Comparison of ENCODE assay signal across 9 cellular contexts in genomic region chr5:139394123-139394653, GRCh38. TPM values are rescaled to one million over a fixed set of nuclear protein-coding genes. Genes with fewer than 3 reads are reported as not detected.
A peak's percentile ranks its signal among the peaks of the same experiment; 100 is the strongest.
DNase-seq lines count a peak whose midpoint lies in the region; ATAC-seq and TF ChIP-seq lines count a peak whose summit lies in the region.
"Had no signal": no experiment of that assay in that cellular context is flagged by ENCODE, and none has a peak within 500 bp of the region (broad histone marks: within the 10 kb centered on the region; RNA-seq: fewer than 3 reads in every experiment).

No MANE protein-coding gene starts in this region.

- WGBS in SK-N-SH (ENCODE audit: low lambda C conversion rate) = 17% methylated on average over 9 of the region's 62 CpGs
- WGBS in mesenchymal stem cell = 3% methylated on average over 43 of the region's 62 CpGs
- 24% methylated on average over 28 of the region's 62 CpGs; no CpG with 5 or more reads in 1 of the 2 donors for WGBS in upper lobe of left lung, 2 donors

- no peak overlapping the region for H3K4ac ChIP-seq in mesenchymal stem cell (ENCODE audit: low read depth in 1 of 2, low read length in 2 of 2)

- H3K36me3 ChIP-seq in SK-N-SH (replicated peaks in 1 of 2; ENCODE audit: control insufficient read depth in 1 of 2, insufficient read depth in 2 of 2, low read length in 1 of 2) (no peaks in the 10 kb centered on the region), mesenchymal stem cell (ENCODE audit: control insufficient read depth in 1 of 2, insufficient read depth in 2 of 2, low read depth in 1 of 2, low read length in 2 of 2) (peaks cover 0 to 3% of the 10 kb centered on the region in 2 experiments), upper lobe of left lung (no peaks in the 10 kb centered on the region)

- in situ Hi-C loops in KBM-7 (cut with MboI; ENCODE audit: low pct_unique_long_range_greater_than_20kb, low sequenced_read_pairs) = no loop called here

- H3K79me1 ChIP-seq in mesenchymal stem cell (replicated peaks; ENCODE audit: low read length, poor library complexity, severe bottlenecking) = no peaks in the 10 kb centered on the region

- TF ChIP-seq POLR2A in upper lobe of left lung (IDR thresholded peaks at IDR 0.05) = no peak

- H3K4me2 ChIP-seq in SK-N-SH = peak overlapping the region; percentile 37; the same call in 1 of the 2 replicates
- peak overlapping the region; percentile 27 for H3K4me2 ChIP-seq in mesenchymal stem cell (ENCODE audit: low read length, poor library complexity, severe bottlenecking)

- H3K9me2 ChIP-seq in SK-N-SH = no peaks in the 10 kb centered on the region

- peak overlapping the region; percentile 47 for H4K91ac ChIP-seq in mesenchymal stem cell (ENCODE audit: low read length)

- H2AFZ ChIP-seq in SK-N-SH (ENCODE audit: low read depth) = no peak overlapping the region
- no peak overlapping the region for H2AFZ ChIP-seq in mesenchymal stem cell (ENCODE audit: low read depth, low read length)

- H3K4me3 ChIP-seq in SK-N-SH (ENCODE audit: low read depth in 2 of 2, low read length in 1 of 2) (peak overlapping the region in 1 of 2 experiments; percentile 23; a peak in 2 of 4 replicates), coronary artery (peak overlapping the region; percentile 75), mesenchymal stem cell (ENCODE audit: insufficient read depth in 1 of 2, low read depth in 1 of 2, low read length in 2 of 2) (peak overlapping the region; percentile 30 to 65), upper lobe of left lung (peak overlapping the region; percentile 25 to 65 (median 54))

- CTCF ChIA-PET in SK-N-SH (lab: Yijun Ruan, JAX) = interaction anchor here (0.8 to 6.3 kb wide), 9 partner anchors 8 to 122 kb away, joined by 3 to 29 read pairs (median 3); partner anchors contain the start of genes MATR3 and SPATA24

- H2BK12ac ChIP-seq in mesenchymal stem cell (ENCODE audit: low read length in 2 of 2) = no peak overlapping the region

- POLR2A ChIA-PET in SK-N-SH (lab: Yijun Ruan, JAX) = interaction anchor here (1.2 kb wide), 1 partner anchor 10 kb away, joined by 3 read pairs; the partner anchor contains the start of gene SPATA24

- no peaks in the 10 kb centered on the region for H4K20me1 ChIP-seq in SK-N-SH (ENCODE audit: insufficient read depth)

- peak in 1 of 2 donors; percentile 37 for ATAC-seq in upper lobe of left lung (ENCODE audit: low FRiP score in 2 of 2)
- ATAC-seq in GM18907 (IDR thresholded peaks at IDR 0.05; ENCODE audit: unreplicated experiment) = no peak

- H3K4me1 ChIP-seq in SK-N-SH (ENCODE audit: control insufficient read depth in 1 of 2, insufficient read depth in 2 of 2, low read depth in 1 of 2, low read length in 1 of 2) (peaks cover 0 to 3% of the 10 kb centered on the region in 2 experiments; a peak in 1 of 4 replicates), mesenchymal stem cell (ENCODE audit: control insufficient read depth, insufficient read depth, low read depth, low read length) (peaks cover 32% of the 10 kb centered on the region), upper lobe of left lung (peaks cover 14 to 43% (median 35%) of the 10 kb centered on the region in 4 donors)

- H3K79me2 ChIP-seq in SK-N-SH (ENCODE audit: insufficient read depth) = no peaks in the 10 kb centered on the region

- H2BK15ac ChIP-seq in mesenchymal stem cell (ENCODE audit: low read depth, poor library complexity, severe bottlenecking) = peak overlapping the region; percentile 91

- no peak overlapping the region for H2BK120ac ChIP-seq in mesenchymal stem cell (ENCODE audit: low read depth, low read length)

- peak overlapping the region in 1 of 2 experiments; percentile 30 for H3K18ac ChIP-seq in mesenchymal stem cell (ENCODE audit: low read depth in 1 of 2, low read length in 2 of 2)

- peaks cover 12% of the 10 kb centered on the region; the same call in 1 of the 2 replicates for H3K27me3 ChIP-seq in SK-N-SH (ENCODE audit: insufficient read depth)
- peaks cover 18 to 29% of the 10 kb centered on the region in 2 experiments for H3K27me3 ChIP-seq in mesenchymal stem cell (ENCODE audit: control insufficient read depth in 1 of 2, insufficient read depth in 1 of 2, low read length in 2 of 2)
- peaks cover 0 to 31% (median 18%) of the 10 kb centered on the region in 4 donors for H3K27me3 ChIP-seq in upper lobe of left lung

- TF ChIP-seq EP300 in SK-N-SH (IDR thresholded peaks at IDR 0.05; ENCODE audit: borderline replicate concordance in 1 of 2, low read depth in 1 of 2, low read length in 1 of 2) = no peak
- TF ChIP-seq EP300 in upper lobe of left lung (IDR thresholded peaks at IDR 0.05) = no peak

- no peak overlapping the region for H2BK5ac ChIP-seq in mesenchymal stem cell (ENCODE audit: low read depth, low read length, poor library complexity, severe bottlenecking)

- H3F3A ChIP-seq in SK-N-SH (replicated peaks; ENCODE audit: insufficient read depth) = no peaks in the 10 kb centered on the region

- no peak overlapping the region for H3K14ac ChIP-seq in mesenchymal stem cell (ENCODE audit: low read length in 2 of 2)

- TF ChIP-seq CTCF in SK-N-SH (IDR thresholded peaks at IDR 0.05) (peak; percentile 46), coronary artery (IDR thresholded peaks at IDR 0.05) (peak; percentile 20), upper lobe of left lung (IDR thresholded peaks at IDR 0.05) (peak in 4 of 6 experiments; percentile 22 to 63 (median 54))

- no peak for TF ChIP-seq RAD21 in SK-N-SH (IDR thresholded peaks at IDR 0.05; ENCODE audit: low read length)

- H3K9ac ChIP-seq in SK-N-SH (no peak overlapping the region), mesenchymal stem cell (ENCODE audit: low read length) (peak overlapping the region; percentile 65)

- peak; percentile 85 for DNase-seq in DMS 273 (lab: John Stamatoyannopoulos, UW; ENCODE audit: unreplicated experiment)
- DNase-seq in DMS 273 treated with DMSO at 0.1 percent for 48 hours (lab: John Stamatoyannopoulos, UW) = no peak
- DNase-seq in SK-N-SH = peak; percentile 83
- DNase-seq in coronary artery (ENCODE audit: low spot score) = no peak
- peak; percentile 64 for DNase-seq in mesenchymal stem cell
- peak in 1 of 2 donors; percentile 91 for DNase-seq in upper lobe of left lung
- DNase-seq in KBM-7 = no peak

- H2AK5ac ChIP-seq in mesenchymal stem cell (ENCODE audit: low read length, severe bottlenecking) = no peak overlapping the region

- H3K27ac ChIP-seq in SK-N-SH (ENCODE audit: low read depth in 2 of 2, low read length in 1 of 2) (no peak overlapping the region), coronary artery (peak overlapping the region; percentile 40 to 86), mesenchymal stem cell (ENCODE audit: low read length, poor library complexity, severe bottlenecking) (no peak overlapping the region), upper lobe of left lung (peak overlapping the region in 2 of 4 donors; percentile 17 to 46)
- H3K27ac ChIP-seq: 22Rv1 had no signal

- H3K9me3 ChIP-seq in SK-N-SH = no peaks in the 10 kb centered on the region
- no peaks in the 10 kb centered on the region for H3K9me3 ChIP-seq in mesenchymal stem cell (ENCODE audit: control insufficient read depth, low read length)
- H3K9me3 ChIP-seq in upper lobe of left lung = no peaks in the 10 kb centered on the region

- H4K8ac ChIP-seq in mesenchymal stem cell (ENCODE audit: low read length) = peak overlapping the region; percentile 59

- peak overlapping the region in 1 of 2 experiments; percentile 57 for H3K23ac ChIP-seq in mesenchymal stem cell (ENCODE audit: low read length in 2 of 2)

RNA-seq across cellular contexts. Expression of gene PROB1, which starts 0.7 kb away (rescaled TPM):
- polyA plus RNA-seq in SK-N-SH (2012; rRNA removed) = 0.44 and 0.62 TPM in 2 replicates
- 0.22 and 0.30 TPM in 2 replicates for polyA plus RNA-seq in SK-N-SH (2012; cell fraction: cytosol; rRNA removed)
- 3.4 and 3.7 TPM in 2 replicates for polyA plus RNA-seq in SK-N-SH (2012; cell fraction: nucleus; rRNA removed)
- polyA plus RNA-seq in mesenchymal stem cell (2013, experiment 1 of 2) = 0.76 TPM
- 0.82 TPM for polyA plus RNA-seq in mesenchymal stem cell (2013, experiment 2 of 2)
- 1 to 10 TPM in 2 of 6 donors, under 1 TPM in 4; 0.33 to 2.1 (median 0.95) TPM for total RNA-seq in upper lobe of left lung

RNA-seq across cellular contexts. Expression of gene MZB1, which starts 4.5 kb away (rescaled TPM):
- 0.06 TPM in 1 of 2 replicates, not detected in the other for polyA plus RNA-seq in SK-N-SH (2012; rRNA removed)
- not detected in 2 replicates for polyA plus RNA-seq in SK-N-SH (2012; cell fraction: cytosol; rRNA removed)
- 0.10 and 0.16 TPM in 2 replicates for polyA plus RNA-seq in SK-N-SH (2012; cell fraction: nucleus; rRNA removed)
- not detected for polyA plus RNA-seq in mesenchymal stem cell (2013, experiment 1 of 2)
- polyA plus RNA-seq in mesenchymal stem cell (2013, experiment 2 of 2) = not detected
- total RNA-seq in upper lobe of left lung = 10 to 100 TPM in 4 of 6 donors, 1 to 10 TPM in 2; 1.5 to 30.7 (median 15.5) TPM

RNA-seq across cellular contexts. Expression of gene SPATA24, which starts 9.7 kb away (rescaled TPM):
- polyA plus RNA-seq in SK-N-SH (2012; rRNA removed) = 7.6 and 10.8 TPM in 2 replicates
- polyA plus RNA-seq in SK-N-SH (2012; cell fraction: cytosol; rRNA removed) = 8.6 and 11.1 TPM in 2 replicates
- 11.5 and 13.5 TPM in 2 replicates for polyA plus RNA-seq in SK-N-SH (2012; cell fraction: nucleus; rRNA removed)
- 7.3 TPM for polyA plus RNA-seq in mesenchymal stem cell (2013, experiment 1 of 2)
- polyA plus RNA-seq in mesenchymal stem cell (2013, experiment 2 of 2) = 6.5 TPM
- 1 to 10 TPM in 5 of 6 donors, not detected in 1; 2.9 to 6.3 (median 4.8) TPM for total RNA-seq in upper lobe of left lung

RNA-seq across cellular contexts. Expression of gene SLC23A1, which starts 11.1 kb away (rescaled TPM):
- not detected in 2 replicates for polyA plus RNA-seq in SK-N-SH (2012; rRNA removed)
- polyA plus RNA-seq in SK-N-SH (2012; cell fraction: cytosol; rRNA removed) = 0.01 TPM in 1 of 2 replicates, not detected in the other
- 0.05 TPM in 1 of 2 replicates, not detected in the other for polyA plus RNA-seq in SK-N-SH (2012; cell fraction: nucleus; rRNA removed)
- polyA plus RNA-seq in mesenchymal stem cell (2013, experiment 1 of 2) = not detected
- not detected for polyA plus RNA-seq in mesenchymal stem cell (2013, experiment 2 of 2)
- 10 to 100 TPM in 1 of 6 donors, 1 to 10 TPM in 4, not detected in 1; 1.1 to 20.1 (median 1.8) TPM for total RNA-seq in upper lobe of left lung

RNA-seq across cellular contexts. Expression of gene DNAJC18, which starts 45.1 kb away (rescaled TPM):
- polyA plus RNA-seq in SK-N-SH (2012; rRNA removed) = 7.4 and 10.3 TPM in 2 replicates
- 10.7 and 14.5 TPM in 2 replicates for polyA plus RNA-seq in SK-N-SH (2012; cell fraction: cytosol; rRNA removed)
- polyA plus RNA-seq in SK-N-SH (2012; cell fraction: nucleus; rRNA removed) = 3.1 and 7.3 TPM in 2 replicates
- 14.4 TPM for polyA plus RNA-seq in mesenchymal stem cell (2013, experiment 1 of 2)
- 17.7 TPM for polyA plus RNA-seq in mesenchymal stem cell (2013, experiment 2 of 2)
- 10 to 100 TPM in 1 of 6 donors, 1 to 10 TPM in 5; 1.0 to 11.6 (median 6.3) TPM for total RNA-seq in upper lobe of left lung

Comparison
In these comparisons a context has a peak if more than half of its experiments do, and no peak if none do; other contexts are left out.
1. DNase-seq: peak in DMS 273 (single experiment), SK-N-SH (single experiment) and mesenchymal stem cell (single experiment); none in DMS 273 treated with DMSO at 0.1 percent for 48 hours (single experiment), coronary artery (single experiment) and KBM-7 (single experiment).
2. H3K27ac ChIP-seq: peak in coronary artery (2 of 2); none in SK-N-SH (0 of 2) and mesenchymal stem cell (single experiment).
3. Peak in every context shown above with its lines, with median percentiles within 50 percentile points of each other: CTCF ChIP-seq.